In the genomic region with DNA sequence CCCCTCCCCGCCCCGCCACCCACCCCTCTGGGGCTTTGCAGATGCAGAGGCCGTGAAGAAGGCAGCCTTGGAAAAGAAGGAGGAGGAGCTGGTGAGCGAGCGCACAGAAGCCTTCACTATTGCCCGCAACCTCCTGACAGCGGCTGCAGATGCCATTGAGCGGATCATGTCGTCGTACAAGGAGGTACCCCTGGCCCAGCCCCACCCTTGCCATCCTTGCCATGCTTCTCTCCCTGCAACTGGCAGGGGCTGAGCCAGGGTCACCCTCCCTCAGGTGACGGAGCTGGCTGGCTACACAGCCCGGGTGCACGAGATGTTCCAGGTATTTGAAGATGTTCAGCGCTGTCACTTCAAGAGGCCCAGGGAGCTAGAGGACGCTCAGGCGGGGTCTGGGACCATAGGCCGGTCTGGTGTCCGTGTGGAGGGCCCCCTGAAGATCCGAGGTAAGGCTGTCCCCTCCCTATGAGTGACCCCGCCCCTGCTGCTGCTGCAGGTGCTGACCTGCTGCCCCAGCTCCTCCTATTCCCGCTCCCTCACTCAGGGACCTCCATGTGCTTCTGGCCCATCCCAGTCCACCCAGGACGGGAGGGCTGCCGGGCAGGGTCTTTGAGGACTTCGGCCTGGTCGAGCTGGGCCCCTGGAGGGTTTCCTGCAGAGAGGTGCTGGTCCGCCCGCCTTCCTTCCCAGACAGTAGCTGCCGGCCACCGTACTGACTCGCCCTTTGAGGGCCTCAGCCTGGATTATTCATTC, we compare ENCODE assay signal across 21 cellular contexts. TPM values are rescaled to one million over a fixed set of nuclear protein-coding genes. Genes with fewer than 3 reads are reported as not detected.
"Had no signal": no experiment of that assay in that cellular context is flagged by ENCODE, and none has a peak within 500 bp of the region (broad histone marks: within the 10 kb centered on the region; RNA-seq: fewer than 3 reads in every experiment).

No MANE protein-coding gene starts in this region.

- H3K27me3 Mint-ChIP-seq: memory B cell, naive B cell had no signal

- H3K4me3 Mint-ChIP-seq: endodermal cell, memory B cell, naive B cell, nephron had no signal

- H3K4me3 ChIP-seq: hepatocyte, left ventricle myocardium inferior, lower lobe of right lung, stomach, thoracic aorta, transverse colon had no signal

- H3K27me3 ChIP-seq: foreskin keratinocyte, hepatocyte, neutrophil, stomach, transverse colon had no signal

- DNase-seq: effector CD4-positive, alpha-beta T cell; endodermal cell; erythroblast; foreskin keratinocyte; kidney; left cardiac atrium; left ventricle myocardium inferior; lower lobe of right lung; naive B cell; stimulated activated CD4-positive, alpha-beta T cell treated with anti-CD3 and anti-CD28 coated beads, Interleukin-2, amount 100 ng/mL, for 24 hours; stimulated activated CD4-positive, alpha-beta T cell treated with anti-CD3 and anti-CD28 coated beads, Interleukin-4, amount 100 ng/mL, for 4 hours; stimulated activated naive CD4-positive, alpha-beta T cell; stomach; substantia nigra; transverse colon had no signal

- H3K4me1 ChIP-seq: left ventricle myocardium inferior, lower lobe of right lung, stomach, transverse colon had no signal

- H3K9me3 ChIP-seq: left ventricle myocardium inferior, lower lobe of right lung, neutrophil, thoracic aorta, transverse colon had no signal

- H3K36me3 ChIP-seq: transverse colon had no signal

- H3K27ac Mint-ChIP-seq: endodermal cell, nephron had no signal

- H3K4me1 Mint-ChIP-seq: nephron had no signal

- H3K9me3 Mint-ChIP-seq: memory B cell had no signal

- H3K27ac ChIP-seq: foreskin keratinocyte, hepatocyte, left ventricle myocardium inferior, lower lobe of right lung, neutrophil, stomach, thoracic aorta, transverse colon had no signal

RNA-seq across cellular contexts. Expression of gene SRPK3, which starts 44.6 kb away (rescaled TPM):
- total RNA-seq: endodermal cell, lower lobe of right lung, osteocyte had no signal
